Comparison of ENCODE assay signal across 14 cellular contexts in genomic region chr7:80324032-80324431, GRCh38.
A peak's percentile ranks its signal among the peaks of the same experiment; 100 is the strongest.
DNase-seq lines count a peak whose midpoint lies in the region; ATAC-seq and TF ChIP-seq lines count a peak whose summit lies in the region.
"Had no signal": no experiment of that assay in that cellular context is flagged by ENCODE, and none has a peak within 500 bp of the region (broad histone marks: within the 10 kb centered on the region; RNA-seq: fewer than 3 reads in every experiment).

No MANE protein-coding gene starts in this region.

- H3K4me1 ChIP-seq in Caco-2 = no peaks in the 10 kb centered on the region
- H3K4me1 ChIP-seq: BE2C had no signal

- DNase-seq in EH (ENCODE audit: low read depth) = peak; percentile 88
- peak; percentile 53 for DNase-seq in LoVo (ENCODE audit: low spot score)
- peak; percentile 77 for DNase-seq in brain microvascular endothelial cell
- peak; percentile 33 to 90 for DNase-seq in lung microvascular endothelial cell (ENCODE audit: low read depth in 2 of 2)
- no peak for DNase-seq in Caco-2
- no peak for DNase-seq in activated CD8-positive, alpha-beta memory T cell treated with anti-CD3 and anti-CD28 coated beads for 24 hours
- DNase-seq: activated naive CD4-positive, alpha-beta T cell treated with Interleukin-2 at 50 U/mL for 16 hours; BE2C; immature natural killer cell; right cardiac atrium; RPMI8226; stimulated activated naive CD8-positive, alpha-beta T cell treated with anti-CD3 and anti-CD28 coated beads, Interleukin-15, amount 100 ng/mL, for 72 hours had no signal

- H3K9me3 ChIP-seq in Caco-2 = no peaks in the 10 kb centered on the region
- H3K9me3 ChIP-seq: BE2C had no signal

- H3K4me1 Mint-ChIP-seq in Caco-2 (ENCODE audit: low read depth, unreplicated experiment) = no peaks in the 10 kb centered on the region
- H3K4me1 Mint-ChIP-seq: immature natural killer cell; stimulated activated naive CD8-positive, alpha-beta T cell treated with anti-CD3 and anti-CD28 coated beads, Interleukin-15, amount 100 ng/mL, for 72 hours had no signal

- H3K27me3 ChIP-seq in brain microvascular endothelial cell (replicated peaks) (no peaks in the 10 kb centered on the region), Caco-2 (replicated peaks; ENCODE audit: control insufficient read depth, insufficient read depth, low read length) (no peaks in the 10 kb centered on the region; the same call in 1 of the 2 replicates)
- H3K27me3 ChIP-seq: BE2C had no signal

- POLR2A ChIA-PET in Caco-2 (lab: Charles Lee) = no interaction called here

- no peak overlapping the region for H3K4me3 Mint-ChIP-seq in Caco-2 (ENCODE audit: unreplicated experiment)
- H3K4me3 Mint-ChIP-seq: immature natural killer cell; stimulated activated naive CD8-positive, alpha-beta T cell treated with anti-CD3 and anti-CD28 coated beads, Interleukin-15, amount 100 ng/mL, for 72 hours had no signal

- TF ChIP-seq CTCF in brain microvascular endothelial cell (IDR thresholded peaks at IDR 0.05; ENCODE audit: low read depth, low read length, missing control alignments) = no peak
- no peak for TF ChIP-seq CTCF in Caco-2 (IDR thresholded peaks at IDR 0.05; ENCODE audit: insufficient read depth in 1 of 2, low read depth in 1 of 2, low read length in 1 of 2, severe bottlenecking in 1 of 2, unreplicated experiment in 1 of 2)

- H3K9me3 Mint-ChIP-seq in Caco-2 (ENCODE audit: unreplicated experiment) = no peaks in the 10 kb centered on the region

- no peak for ATAC-seq in GM18498 (IDR thresholded peaks at IDR 0.05; ENCODE audit: unreplicated experiment)
- no peak for ATAC-seq in GM19452 (IDR thresholded peaks at IDR 0.05; ENCODE audit: unreplicated experiment)
- ATAC-seq: right cardiac atrium; stimulated activated naive CD8-positive, alpha-beta T cell treated with anti-CD3 and anti-CD28 coated beads, Interleukin-15, amount 100 ng/mL, for 72 hours had no signal

- no peaks in the 10 kb centered on the region for H3K36me3 ChIP-seq in brain microvascular endothelial cell (replicated peaks)
- H3K36me3 ChIP-seq in Caco-2 (ENCODE audit: control insufficient read depth, insufficient read depth, low read length) = no peaks in the 10 kb centered on the region
- H3K36me3 ChIP-seq: BE2C had no signal

- H3K27ac Mint-ChIP-seq in Caco-2 (ENCODE audit: unreplicated experiment) = no peak overlapping the region
- H3K27ac Mint-ChIP-seq: immature natural killer cell; stimulated activated naive CD8-positive, alpha-beta T cell treated with anti-CD3 and anti-CD28 coated beads, Interleukin-15, amount 100 ng/mL, for 72 hours had no signal

- no peak overlapping the region for H3K27ac ChIP-seq in brain microvascular endothelial cell

- H3K4me3 ChIP-seq in brain microvascular endothelial cell (ENCODE audit: low read depth, low read length) (no peak overlapping the region), Caco-2 (ENCODE audit: low read depth, low read length) (no peak overlapping the region)

- in situ Hi-C loops in brain microvascular endothelial cell (cut with HindIII; ENCODE audit: low pct_ligation_motif_present, low sequenced_read_pairs) = no loop called here

- H3K27me3 Mint-ChIP-seq in Caco-2 (ENCODE audit: insufficient read depth, unreplicated experiment) = peaks cover 9% of the 10 kb centered on the region

- CTCF ChIA-PET in Caco-2 (lab: Charles Lee) = interaction anchor here (0.6 kb wide), 1 partner anchor 133 kb away, joined by 6 read pairs; no protein-coding TSS in a partner anchor

- BruUV-seq in Caco-2 (replicated peaks; lab: Mats Ljungman, UMichigan) = no TSS peak

- intact Hi-C loops in Caco-2 (cut with micrococcal nuclease; ENCODE audit: unreplicated experiment) = no loop called here

- H3K36me3 Mint-ChIP-seq in Caco-2 (ENCODE audit: insufficient read depth, unreplicated experiment) = no peaks in the 10 kb centered on the region

Comparison
In these comparisons a context has a peak if more than half of its experiments do, and no peak if none do; other contexts are left out.
1. DNase-seq: peak in EH (single experiment), LoVo (single experiment), brain microvascular endothelial cell (single experiment) and lung microvascular endothelial cell (2 of 2); none in Caco-2 (0 of 2) and activated CD8-positive, alpha-beta memory T cell treated with anti-CD3 and anti-CD28 coated beads for 24 hours (single experiment).